ENCODE assay signal across 23 cellular contexts in the genomic region with DNA sequence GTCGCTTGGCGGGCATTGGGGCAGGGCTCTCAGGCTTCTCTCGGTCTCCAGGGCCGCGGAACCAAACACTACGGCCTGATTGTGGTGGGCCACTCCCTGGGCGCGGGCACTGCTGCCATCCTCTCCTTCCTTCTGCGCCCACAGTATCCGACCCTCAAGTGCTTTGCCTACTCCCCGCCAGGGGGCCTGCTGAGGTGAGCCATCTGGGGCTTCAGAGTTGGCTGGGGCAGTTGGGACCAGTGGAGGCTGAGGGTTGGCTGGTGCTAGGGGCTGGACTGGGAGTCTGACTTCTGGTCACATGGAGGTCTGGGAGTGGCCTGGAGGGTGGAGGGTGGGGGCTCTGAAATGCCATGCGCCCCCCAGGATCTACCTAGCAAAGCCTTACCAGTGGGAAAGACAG. TPM values are rescaled to one million over a fixed set of nuclear protein-coding genes. Genes with fewer than 3 reads are reported as not detected.
DNase-seq lines count a peak whose midpoint lies in the region; ATAC-seq and TF ChIP-seq lines count a peak whose summit lies in the region.
"Had no signal": no experiment of that assay in that cellular context is flagged by ENCODE, and none has a peak within 500 bp of the region (broad histone marks: within the 10 kb centered on the region; RNA-seq: fewer than 3 reads in every experiment).

No MANE protein-coding gene starts in this region.

- TF ChIP-seq CTCF in GM12864 (IDR thresholded peaks at IDR 0.05; ENCODE audit: low read depth, low read length, missing control alignments): peak; percentile 53
- no peak for TF ChIP-seq CTCF in HCT116 (IDR thresholded peaks at IDR 0.05 in 2 of 3, conservative IDR thresholded peaks at IDR 0.05 in 1 of 3; ENCODE audit: borderline replicate concordance in 1 of 3, insufficient read depth in 1 of 3, low read depth in 2 of 3, low read length in 2 of 3)
- peak; percentile 24; the same call in 1 of the 2 replicates for TF ChIP-seq CTCF in OCI-LY3 (IDR thresholded peaks at IDR 0.05; ENCODE audit: low read depth, low read length)

- CTCF ChIA-PET in HCT116 (lab: Charles Lee): interaction anchor here (1.9 kb wide), 1 partner anchor 11 kb away, joined by 9 read pairs; no protein-coding TSS in a partner anchor

- H3K4me1 ChIP-seq in HCT116 (ENCODE audit: control insufficient read depth in 1 of 2, insufficient read depth in 2 of 2, low read length in 2 of 2) (peaks cover 0 to 7% of the 10 kb centered on the region in 2 experiments; a peak in 2 of 4 replicates), OCI-LY3 (ENCODE audit: low read length) (peaks cover 4% of the 10 kb centered on the region; the same call in 1 of the 2 replicates)

- no peaks in the 10 kb centered on the region for H3K27me3 Mint-ChIP-seq in activated T-helper 17 cell treated with anti-CD3 and anti-CD28 coated beads, Interleukin-2, amount 50 U/mL, for 72 hours

- no peak overlapping the region for H3K4me3 Mint-ChIP-seq in activated T-helper 17 cell treated with anti-CD3 and anti-CD28 coated beads, Interleukin-2, amount 50 U/mL, for 72 hours
- H3K4me3 Mint-ChIP-seq: CD8-positive, alpha-beta memory T cell; naive B cell had no signal

- H3K79me2 ChIP-seq in HCT116 (ENCODE audit: insufficient read depth, low read length): no peaks in the 10 kb centered on the region
- H3K79me2 ChIP-seq in OCI-LY3 (ENCODE audit: low read length): no peaks in the 10 kb centered on the region

- H3K36me3 ChIP-seq in HCT116 (ENCODE audit: control insufficient read depth in 1 of 2, insufficient read depth in 2 of 2, low read length in 2 of 2) (no peaks in the 10 kb centered on the region), OCI-LY3 (replicated peaks; ENCODE audit: low read depth, low read length) (no peaks in the 10 kb centered on the region)
- H3K36me3 ChIP-seq: adrenal gland had no signal

- no TSS peak for BruUV-seq in HCT116 (replicated peaks; lab: Mats Ljungman, UMichigan)

- intact Hi-C loops in HCT116 (cut with micrococcal nuclease): no loop called here

- H3K4me3 ChIP-seq in GM12864 (ENCODE audit: low read depth, low read length): no peak overlapping the region
- H3K4me3 ChIP-seq in HCT116 (replicated peaks in 1 of 2; ENCODE audit: low read depth in 1 of 2, low read length in 2 of 2): no peak overlapping the region
- H3K4me3 ChIP-seq in OCI-LY3 (ENCODE audit: low read length): no peak overlapping the region
- H3K4me3 ChIP-seq: adrenal gland, heart right ventricle, smooth muscle cell, tibial artery had no signal

- H3K27me3 ChIP-seq in HCT116 (ENCODE audit: insufficient read depth, low read length) (no peaks in the 10 kb centered on the region), OCI-LY3 (ENCODE audit: low read depth, low read length) (peaks cover 16% of the 10 kb centered on the region)
- H3K27me3 ChIP-seq: adrenal gland, heart right ventricle, tibial artery had no signal

- H3K9ac ChIP-seq in HCT116 (ENCODE audit: low read length) (no peak overlapping the region), OCI-LY3 (ENCODE audit: low read length) (no peak overlapping the region)

- no peak for DNase-seq in GM12864 (ENCODE audit: low read depth)
- DNase-seq in HCT116 (ENCODE audit: low read depth, low spot score): no peak
- DNase-seq: activated CD4-positive, alpha-beta T cell treated with anti-CD3 and anti-CD28 coated beads for 1 hour; activated naive CD4-positive, alpha-beta T cell; activated T-cell treated with anti-CD3 and anti-CD28 coated beads, Interleukin-2, amount 50 U/mL, for 1 hour; adrenal gland; CD8-positive, alpha-beta memory T cell; cortex of kidney; heart right ventricle; mesenchymal stem cell; naive B cell; NCI-H146; NCI-H510A treated with DMSO at 0.1 percent for 48 hours; stimulated activated CD4-positive, alpha-beta T cell treated with anti-CD3 and anti-CD28 coated beads, Interleukin-2, amount 100 ng/mL, for 48 hours; stimulated activated naive CD4-positive, alpha-beta T cell; T-helper 9 cell; tibial artery had no signal

- no peak overlapping the region for H3K27ac Mint-ChIP-seq in activated T-helper 17 cell treated with anti-CD3 and anti-CD28 coated beads, Interleukin-2, amount 50 U/mL, for 72 hours
- H3K27ac Mint-ChIP-seq: CD8-positive, alpha-beta memory T cell; naive B cell had no signal

- TF ChIP-seq POLR2A in HCT116 (IDR thresholded peaks at IDR 0.05; ENCODE audit: borderline replicate concordance, extremely low read depth, insufficient read depth, insufficient read length): no peak

- H4K20me1 ChIP-seq in HCT116 (ENCODE audit: insufficient read depth) (no peaks in the 10 kb centered on the region), OCI-LY3 (ENCODE audit: insufficient read depth, low read length) (no peaks in the 10 kb centered on the region)

- TF ChIP-seq RAD21 in HCT116 (IDR thresholded peaks at IDR 0.05; ENCODE audit: low read depth): no peak

- ATAC-seq in HCT116 (peak; percentile 18; the same call in 1 of the 2 replicates), HG03571 (IDR thresholded peaks at IDR 0.05; ENCODE audit: unreplicated experiment) (no peak), HG02610 (IDR thresholded peaks at IDR 0.05; ENCODE audit: unreplicated experiment) (no peak)
- no peak for ATAC-seq in activated T-helper 17 cell treated with anti-CD3 and anti-CD28 coated beads, Interleukin-2, amount 50 U/mL, for 72 hours (replicated peaks)
- ATAC-seq: heart right ventricle had no signal

- no peaks in the 10 kb centered on the region for H3K36me3 Mint-ChIP-seq in activated T-helper 17 cell treated with anti-CD3 and anti-CD28 coated beads, Interleukin-2, amount 50 U/mL, for 72 hours (ENCODE audit: low read depth)
- H3K36me3 Mint-ChIP-seq: CD8-positive, alpha-beta memory T cell; naive B cell had no signal

- RAD21 ChIA-PET in HCT116 (lab: Charles Lee; ENCODE audit: low non-redundant PET in 1 of 2, low total read pairs in 2 of 2, uncharacterized antibody in 2 of 2, unreplicated experiment in 2 of 2): no interaction called here

- H2AFZ ChIP-seq in HCT116 (ENCODE audit: low read depth, low read length, poor library complexity, severe bottlenecking) (no peak overlapping the region), OCI-LY3 (ENCODE audit: low read depth, low read length) (no peak overlapping the region)

- POLR2A ChIA-PET in HCT116 (lab: Charles Lee): no interaction called here

- H3K9me3 ChIP-seq in HCT116 (ENCODE audit: control insufficient read depth in 1 of 2, insufficient read depth in 1 of 2, low read depth in 1 of 2, low read length in 2 of 2) (no peaks in the 10 kb centered on the region), OCI-LY3 (ENCODE audit: insufficient read depth, low read length) (no peaks in the 10 kb centered on the region)
- H3K9me3 ChIP-seq: adrenal gland, heart right ventricle, tibial artery had no signal

- H3K4me1 Mint-ChIP-seq in activated T-helper 17 cell treated with anti-CD3 and anti-CD28 coated beads, Interleukin-2, amount 50 U/mL, for 72 hours: peaks cover 6% of the 10 kb centered on the region

- H3K27ac ChIP-seq in HCT116 (ENCODE audit: low read depth, low read length) (no peak overlapping the region), OCI-LY3 (ENCODE audit: low read length) (no peak overlapping the region), cingulate gyrus (ENCODE audit: low read depth, low read length) (peak overlapping the region; percentile 19)
- H3K27ac ChIP-seq: adrenal gland, heart right ventricle, tibial artery had no signal

- H3K9me3 Mint-ChIP-seq in activated T-helper 17 cell treated with anti-CD3 and anti-CD28 coated beads, Interleukin-2, amount 50 U/mL, for 72 hours: no peaks in the 10 kb centered on the region
- H3K9me3 Mint-ChIP-seq: CD8-positive, alpha-beta memory T cell had no signal

- no peak overlapping the region for H3K4me2 ChIP-seq in HCT116 (ENCODE audit: low read length)
- no peak overlapping the region for H3K4me2 ChIP-seq in OCI-LY3 (ENCODE audit: low read length)
- H3K4me2 ChIP-seq: smooth muscle cell had no signal

- H3K9me2 ChIP-seq in HCT116 (ENCODE audit: insufficient read depth): no peaks in the 10 kb centered on the region

TF ChIP-seq in HCT116, 20 proteins besides CTCF, POLR2A, EP300 and RAD21 (continues in another document):
- TF ChIP-seq, protein P1, sequence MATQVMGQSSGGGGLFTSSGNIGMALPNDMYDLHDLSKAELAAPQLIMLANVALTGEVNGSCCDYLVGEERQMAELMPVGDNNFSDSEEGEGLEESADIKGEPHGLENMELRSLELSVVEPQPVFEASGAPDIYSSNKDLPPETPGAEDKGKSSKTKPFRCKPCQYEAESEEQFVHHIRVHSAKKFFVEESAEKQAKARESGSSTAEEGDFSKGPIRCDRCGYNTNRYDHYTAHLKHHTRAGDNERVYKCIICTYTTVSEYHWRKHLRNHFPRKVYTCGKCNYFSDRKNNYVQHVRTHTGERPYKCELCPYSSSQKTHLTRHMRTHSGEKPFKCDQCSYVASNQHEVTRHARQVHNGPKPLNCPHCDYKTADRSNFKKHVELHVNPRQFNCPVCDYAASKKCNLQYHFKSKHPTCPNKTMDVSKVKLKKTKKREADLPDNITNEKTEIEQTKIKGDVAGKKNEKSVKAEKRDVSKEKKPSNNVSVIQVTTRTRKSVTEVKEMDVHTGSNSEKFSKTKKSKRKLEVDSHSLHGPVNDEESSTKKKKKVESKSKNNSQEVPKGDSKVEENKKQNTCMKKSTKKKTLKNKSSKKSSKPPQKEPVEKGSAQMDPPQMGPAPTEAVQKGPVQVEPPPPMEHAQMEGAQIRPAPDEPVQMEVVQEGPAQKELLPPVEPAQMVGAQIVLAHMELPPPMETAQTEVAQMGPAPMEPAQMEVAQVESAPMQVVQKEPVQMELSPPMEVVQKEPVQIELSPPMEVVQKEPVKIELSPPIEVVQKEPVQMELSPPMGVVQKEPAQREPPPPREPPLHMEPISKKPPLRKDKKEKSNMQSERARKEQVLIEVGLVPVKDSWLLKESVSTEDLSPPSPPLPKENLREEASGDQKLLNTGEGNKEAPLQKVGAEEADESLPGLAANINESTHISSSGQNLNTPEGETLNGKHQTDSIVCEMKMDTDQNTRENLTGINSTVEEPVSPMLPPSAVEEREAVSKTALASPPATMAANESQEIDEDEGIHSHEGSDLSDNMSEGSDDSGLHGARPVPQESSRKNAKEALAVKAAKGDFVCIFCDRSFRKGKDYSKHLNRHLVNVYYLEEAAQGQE (IDR thresholded peaks at IDR 0.05; ENCODE audit: low read depth): no peak
- TF ChIP-seq POLR2AphosphoS5 (IDR thresholded peaks at IDR 0.05; ENCODE audit: low read depth, low read length): no peak

RNA-seq across cellular contexts. Expression of gene MYRF, which starts 15.3 kb away (rescaled TPM):
- total RNA-seq in HCT116 (2021; ENCODE audit: unreplicated experiment): 52.3 TPM
- polyA plus RNA-seq in HCT116 (2012): 49.0 and 50.1 TPM in 2 replicates
- 1 to 10 TPM; 1.2 to 5.9 TPM for total RNA-seq in activated T-helper 17 cell treated with anti-CD3 and anti-CD28 coated beads, Interleukin-2, amount 50 U/mL, for 72 hours

RNA-seq across cellular contexts. Expression of gene TMEM258, which starts 55.3 kb away (rescaled TPM):
- total RNA-seq in HCT116 (2021; ENCODE audit: unreplicated experiment): 160 TPM
- polyA plus RNA-seq in HCT116 (2012): 403 and 404 TPM in 2 replicates
- 100 to 1,000 TPM; 135 to 156 TPM for total RNA-seq in activated T-helper 17 cell treated with anti-CD3 and anti-CD28 coated beads, Interleukin-2, amount 50 U/mL, for 72 hours

RNA-seq across cellular contexts. Expression of gene FEN1, which starts 55.6 kb away (rescaled TPM):
- total RNA-seq in HCT116 (2021; ENCODE audit: unreplicated experiment): 89.5 TPM
- polyA plus RNA-seq in HCT116 (2012): 53.8 and 55.2 TPM in 2 replicates
- 100 to 1,000 TPM in 1 of 2 donors, 10 to 100 TPM in 1; 72.6 to 133 TPM for total RNA-seq in activated T-helper 17 cell treated with anti-CD3 and anti-CD28 coated beads, Interleukin-2, amount 50 U/mL, for 72 hours

RNA-seq across cellular contexts. Expression of gene DAGLA, which starts 56.9 kb away (rescaled TPM):
- 2.7 TPM for total RNA-seq in HCT116 (2021; ENCODE audit: unreplicated experiment)
- polyA plus RNA-seq in HCT116 (2012): 1.7 and 1.9 TPM in 2 replicates
- under 1 TPM; 0.11 to 0.13 TPM for total RNA-seq in activated T-helper 17 cell treated with anti-CD3 and anti-CD28 coated beads, Interleukin-2, amount 50 U/mL, for 72 hours
- polyA plus RNA-seq: CD8-positive, alpha-beta memory T cell had no signal

Comparison
In these comparisons a context has a peak if more than half of its experiments do, and no peak if none do; other contexts are left out.
1. CTCF ChIP-seq: peak in GM12864 (single experiment) and OCI-LY3 (single experiment); none in HCT116 (0 of 3).